Comparison of ENCODE assay signal across 13 cellular contexts in the genomic region with DNA sequence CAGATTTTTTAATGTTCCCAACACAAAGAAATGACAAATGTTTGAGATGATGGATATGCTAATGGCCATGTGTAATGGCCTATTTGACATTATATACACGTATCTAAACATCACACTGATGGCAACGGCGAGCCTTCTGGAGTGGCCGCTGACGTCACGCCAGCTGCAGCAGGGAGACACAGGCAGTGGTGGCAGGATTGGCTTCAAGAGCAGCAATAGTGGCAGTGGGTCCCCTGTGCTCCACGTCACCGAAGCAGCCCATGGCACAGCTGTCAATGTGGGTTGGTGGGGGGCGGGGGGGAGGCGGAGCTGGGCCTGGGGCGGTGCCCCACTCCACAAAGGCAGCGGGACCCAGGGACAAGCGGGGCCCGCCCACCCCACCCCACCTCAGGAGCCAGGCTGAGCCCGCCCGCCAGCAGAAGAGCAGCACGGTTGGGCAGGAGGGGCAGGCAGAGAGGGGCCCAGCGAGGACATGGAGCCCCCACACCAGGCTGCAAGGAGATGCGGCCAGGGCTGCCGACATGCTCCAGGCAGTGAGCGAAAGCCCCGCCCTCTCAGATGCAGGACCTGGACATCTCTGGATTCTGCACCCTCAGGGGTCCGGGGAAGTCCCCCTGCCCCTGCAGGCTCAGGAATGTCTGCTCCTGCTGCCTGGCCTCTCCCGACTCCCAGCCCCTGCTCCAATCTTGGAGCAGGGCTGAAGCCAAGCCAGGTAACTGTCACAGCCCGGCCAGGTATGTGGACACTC.
A peak's percentile ranks its signal among the peaks of the same experiment; 100 is the strongest.
DNase-seq lines count a peak whose midpoint lies in the region; ATAC-seq, FAIRE-seq and TF ChIP-seq lines count a peak whose summit lies in the region.
"Had no signal": no experiment of that assay in that cellular context is flagged by ENCODE, and none has a peak within 500 bp of the region (broad histone marks: within the 10 kb centered on the region; RNA-seq: fewer than 3 reads in every experiment).

No MANE protein-coding gene starts in this region.

- no peak overlapping the region for H4K5ac ChIP-seq in H1 (ENCODE audit: insufficient read length, low read depth, low read length)

- H3K27me3 ChIP-seq in H1 (replicated peaks in 1 of 4; ENCODE audit: control insufficient read depth in 3 of 4, extremely low read depth in 1 of 4, insufficient read depth in 3 of 4, low read length in 3 of 4): no peaks in the 10 kb centered on the region
- no peaks in the 10 kb centered on the region for H3K27me3 ChIP-seq in WERI-Rb-1 (ENCODE audit: insufficient read depth, low read depth, severe bottlenecking)
- H3K27me3 ChIP-seq in lower lobe of right lung (ENCODE audit: low read depth): no peaks in the 10 kb centered on the region

- TF ChIP-seq CTCF in C4-2B (conservative IDR thresholded peaks at IDR 0.05) (no peak), H1 (IDR thresholded peaks at IDR 0.05; ENCODE audit: control extremely low read depth in 1 of 3, insufficient read depth in 1 of 3, low read depth in 1 of 3, low read length in 3 of 3) (no peak), WERI-Rb-1 (IDR thresholded peaks at IDR 0.05; ENCODE audit: low read depth, low read length) (no peak), lower lobe of right lung (IDR thresholded peaks at IDR 0.05) (no peak)

- no peak overlapping the region for H2AFZ ChIP-seq in H1 (ENCODE audit: low read length)
- H2AFZ ChIP-seq: parathyroid adenoma had no signal

- H3K27ac ChIP-seq in C4-2B (peak overlapping the region; percentile 17; the same call in 1 of the 2 replicates), H1 (ENCODE audit: low read depth, low read length) (0 out of 2 replicates have a peak overlapping the region, but pooled peaks have one; percentile 6), WERI-Rb-1 (no peak overlapping the region), lower lobe of right lung (no peak overlapping the region)
- H3K27ac ChIP-seq: parathyroid adenoma had no signal

- H3K4ac ChIP-seq in H1 (replicated peaks; ENCODE audit: insufficient read length, low read depth, low read length): no peak overlapping the region

- POLR2A ChIA-PET in H1 (lab: Charles Lee; ENCODE audit: partially characterized antibody): interaction anchor here (0.8 to 1.2 kb wide), 3 partner anchors 56 to 86 kb away, joined by 3 to 6 read pairs (median 3); no protein-coding TSS in a partner anchor

- H2BK12ac ChIP-seq in H1 (ENCODE audit: low read depth, low read length): no peak overlapping the region

- no peak overlapping the region for H4K91ac ChIP-seq in H1 (replicated peaks; ENCODE audit: insufficient read length, low read length)

- DNase-seq in NCI-H2029 treated with DMSO at 0.1 percent for 48 hours (lab: John Stamatoyannopoulos, UW): peak; percentile 16
- DNase-seq in H1 (ENCODE audit: low read depth in 1 of 2, low spot score in 2 of 2): peak in 1 of 2 experiments; percentile 68
- peak; percentile 15 for DNase-seq in middle frontal gyrus (ENCODE audit: extremely low spot score, low spot score)
- no peak for DNase-seq in NCI-H128 (lab: John Stamatoyannopoulos, UW; ENCODE audit: unreplicated experiment)
- DNase-seq in MV-4-11 (lab: John Stamatoyannopoulos, UW): no peak
- no peak for DNase-seq in WERI-Rb-1
- DNase-seq in lower lobe of right lung: no peak
- DNase-seq: activated CD4-positive, alpha-beta memory T cell treated with anti-CD3 and anti-CD28 coated beads, Interleukin-2, amount 10 ng/mL, durations not matched to agents 7 days and 5 days; stimulated activated CD4-positive, alpha-beta T cell treated with anti-CD3 and anti-CD28 coated beads, Interleukin-12 subunit alpha, Interleukin-12 subunit beta, amount 100 ng/mL, for 4 hours had no signal

- peaks cover 11 to 18% of the 10 kb centered on the region in 2 experiments for H4K20me1 ChIP-seq in H1 (replicated peaks in 1 of 2; ENCODE audit: control insufficient read depth in 1 of 2, insufficient read depth in 2 of 2, low read length in 2 of 2)

- H3K56ac ChIP-seq in H1 (replicated peaks; ENCODE audit: insufficient read length, low read depth, low read length): no peak overlapping the region

- CTCF ChIA-PET in H1 (lab: Charles Lee; ENCODE audit: partially characterized antibody): interaction anchor here (0.8 to 1.4 kb wide), 2 partner anchors 12 to 96 kb away, joined by 3 to 4 read pairs; no protein-coding TSS in a partner anchor

- H2BK120ac ChIP-seq in H1 (replicated peaks; ENCODE audit: low read depth, low read length): no peak overlapping the region

- H2BK15ac ChIP-seq in H1 (ENCODE audit: low read length): peak overlapping the region; percentile 29; the same call in 1 of the 2 replicates

- H3K4me1 ChIP-seq in H1 (replicated peaks in 1 of 4; ENCODE audit: control insufficient read depth in 3 of 4, insufficient read depth in 4 of 4, low read length in 3 of 4): peaks cover 6 to 19% (median 14%) of the 10 kb centered on the region in 4 experiments
- no peaks in the 10 kb centered on the region for H3K4me1 ChIP-seq in lower lobe of right lung
- H3K4me1 ChIP-seq: parathyroid adenoma had no signal

- no peak overlapping the region for H3K14ac ChIP-seq in H1 (ENCODE audit: insufficient read length)

- intact Hi-C loops in lower lobe of right lung (cut with DNase I): no loop called here

- H3K36me3 ChIP-seq in H1 (ENCODE audit: control insufficient read depth in 2 of 4, insufficient read depth in 4 of 4, low read length in 3 of 4) (no peaks in the 10 kb centered on the region), WERI-Rb-1 (peaks cover 11% of the 10 kb centered on the region), lower lobe of right lung (peaks cover 6% of the 10 kb centered on the region)

- peak overlapping the region in 1 of 4 experiments; percentile 24; a peak in 2 of 8 replicates for H3K4me3 ChIP-seq in H1 (ENCODE audit: extremely low read depth in 1 of 4, insufficient read depth in 2 of 4, low read depth in 3 of 4, low read length in 4 of 4)
- no peak overlapping the region for H3K4me3 ChIP-seq in WERI-Rb-1 (ENCODE audit: low read depth, low read length)
- no peak overlapping the region for H3K4me3 ChIP-seq in lower lobe of right lung

- no peak overlapping the region; the same call in 1 of the 2 replicates for H4K8ac ChIP-seq in H1 (ENCODE audit: extremely low read depth, insufficient read depth, low read length)

- peaks cover 4 to 86% of the 10 kb centered on the region in 2 experiments; a peak in 3 of 4 replicates for H3K79me2 ChIP-seq in H1 (ENCODE audit: control insufficient read depth in 1 of 2, insufficient read depth in 2 of 2, low read length in 2 of 2)

- ATAC-seq in lower lobe of right lung: no peak

- peak overlapping the region; percentile 81 for H2BK5ac ChIP-seq in H1 (ENCODE audit: low read depth, low read length)

- H3K9me3 ChIP-seq in H1 (ENCODE audit: insufficient read depth in 2 of 2, low read depth in 1 of 2, low read length in 1 of 2) (no peaks in the 10 kb centered on the region), WERI-Rb-1 (ENCODE audit: severe bottlenecking) (no peaks in the 10 kb centered on the region), lower lobe of right lung (no peaks in the 10 kb centered on the region)

- no peak overlapping the region for H2BK20ac ChIP-seq in H1 (ENCODE audit: low read length)

- H3K9ac ChIP-seq in H1 (replicated peaks in 1 of 4; ENCODE audit: extremely low read depth in 1 of 4, low read depth in 3 of 4, low read length in 3 of 4): no peak overlapping the region; a peak in 2 of 7 replicates
- H3K9ac ChIP-seq: parathyroid adenoma had no signal

- H3K4me2 ChIP-seq in H1 (ENCODE audit: insufficient read depth in 1 of 2, low read depth in 2 of 2, low read length in 2 of 2): peak overlapping the region; percentile 32 to 64

- no peak for FAIRE-seq in H1 (lab: Jason Lieb, UNC)
- FAIRE-seq: astrocyte, islet of Langerhans had no signal

- H3K23ac ChIP-seq in H1 (ENCODE audit: insufficient read length): no peak overlapping the region

- TF ChIP-seq RAD21 in H1 (IDR thresholded peaks at IDR 0.05 in 1 of 2, conservative IDR thresholded peaks at IDR 0.05 in 1 of 2; ENCODE audit: low read depth in 2 of 2, low read length in 2 of 2): no peak

- no peaks in the 10 kb centered on the region for H3K23me2 ChIP-seq in H1 (ENCODE audit: low read depth, low read length)

- WGBS in H1 (ENCODE audit: extremely low coverage in 1 of 2, insufficient coverage in 1 of 2, insufficient read length in 1 of 2, insufficient replicate concordance in 2 of 2, low coverage in 1 of 2, low lambda C conversion rate in 2 of 2, missing lambda C conversion rate in 1 of 2), 2 experiments: 63% methylated on average over 9 of the region's 25 CpGs; no CpG with 5 or more reads in 1 of the 2 experiments

- 0 out of 3 replicates have a peak, but pooled peaks of 1 of the 2 experiments have one; percentile 22 for TF ChIP-seq EP300 in H1 (IDR thresholded peaks at IDR 0.05; ENCODE audit: borderline replicate concordance in 1 of 2, low read depth in 2 of 2, low read length in 2 of 2)

- TF ChIP-seq POLR2A in H1 (IDR thresholded peaks at IDR 0.05; ENCODE audit: control extremely low read depth in 1 of 2, low read depth in 2 of 2, low read length in 2 of 2): no peak

- peaks cover 13% of the 10 kb centered on the region; the same call in 1 of the 2 replicates for H3K79me1 ChIP-seq in H1 (ENCODE audit: low read depth, low read length)

- H3K18ac ChIP-seq in H1 (ENCODE audit: extremely low read depth, low read length): 0 out of 2 replicates have a peak overlapping the region, but pooled peaks have one; percentile 32

- H2AK5ac ChIP-seq in H1 (ENCODE audit: low read depth, low read length): no peak overlapping the region

TF ChIP-seq in H1, 55 proteins besides CTCF, POLR2A, EP300 and RAD21:
- TF ChIP-seq, protein P1, sequence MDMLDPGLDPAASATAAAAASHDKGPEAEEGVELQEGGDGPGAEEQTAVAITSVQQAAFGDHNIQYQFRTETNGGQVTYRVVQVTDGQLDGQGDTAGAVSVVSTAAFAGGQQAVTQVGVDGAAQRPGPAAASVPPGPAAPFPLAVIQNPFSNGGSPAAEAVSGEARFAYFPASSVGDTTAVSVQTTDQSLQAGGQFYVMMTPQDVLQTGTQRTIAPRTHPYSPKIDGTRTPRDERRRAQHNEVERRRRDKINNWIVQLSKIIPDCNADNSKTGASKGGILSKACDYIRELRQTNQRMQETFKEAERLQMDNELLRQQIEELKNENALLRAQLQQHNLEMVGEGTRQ (IDR thresholded peaks at IDR 0.05; ENCODE audit: low read length): no peak
- TF ChIP-seq TEAD4 (IDR thresholded peaks at IDR 0.05; ENCODE audit: low read depth, low read length) (peak; percentile 80), SP1 (IDR thresholded peaks at IDR 0.05; ENCODE audit: low read depth, low read length) (0 out of 2 replicates have a peak, but pooled peaks have one; percentile 16), SIRT6 (IDR thresholded peaks at IDR 0.05; ENCODE audit: low read length) (no peak), TAF1 (IDR thresholded peaks at IDR 0.05; ENCODE audit: low read depth, low read length) (0 out of 2 replicates have a peak, but pooled peaks have one; percentile 25), ASH2L (IDR thresholded peaks at IDR 0.05; ENCODE audit: low read length) (no peak), CREB1 (IDR thresholded peaks at IDR 0.05) (0 out of 2 replicates have a peak, but pooled peaks have one; percentile 3), SAP30 (IDR thresholded peaks at IDR 0.05; ENCODE audit: insufficient read depth, insufficient replicate concordance, low read length) (no peak)

Comparison
In these comparisons a context has a peak if more than half of its experiments do, and no peak if none do; other contexts are left out.
1. H3K27ac ChIP-seq: peak in C4-2B (single experiment) and H1 (single experiment); none in WERI-Rb-1 (single experiment) and lower lobe of right lung (single experiment).
2. DNase-seq: peak in NCI-H2029 treated with DMSO at 0.1 percent for 48 hours (single experiment) and middle frontal gyrus (single experiment); none in NCI-H128 (single experiment), MV-4-11 (single experiment), WERI-Rb-1 (single experiment) and lower lobe of right lung (single experiment).